8 cellular contexts compared by ENCODE assay signal in genomic region chr14:69574266-69574953, GRCh38. TPM values are rescaled to one million over a fixed set of nuclear protein-coding genes. Genes with fewer than 3 reads are reported as not detected.
DNase-seq lines count a peak whose midpoint lies in the region; ATAC-seq and TF ChIP-seq lines count a peak whose summit lies in the region.

CCDC177 (minus strand) TSS chr14:69574871; CDS start chr14:69573622, 1,249 bp downstream.

- CTCF ChIA-PET in CD4-positive, alpha-beta memory T cell (lab: Charles Lee; ENCODE audit: partially characterized antibody) = interaction anchor here (0.7 to 5.6 kb wide), 17 partner anchors 10 to 544 kb away, joined by 3 to 36 read pairs (median 4); no protein-coding TSS in a partner anchor

- intact Hi-C loops in CD4-positive, alpha-beta memory T cell (cut with micrococcal nuclease) = loop anchor here (1.0 to 2.0 kb wide), 4 partner anchors 99 to 712 kb away; no protein-coding TSS in a partner anchor

- ATAC-seq in activated T-helper 17 cell treated with anti-CD3 and anti-CD28 coated beads, Interleukin-2, amount 50 U/mL, for 72 hours (replicated peaks) = peak; percentile 86
- no peak for ATAC-seq in thoracic aorta (ENCODE audit: insufficient number of reproducible peaks, low FRiP score, low read depth)
- ATAC-seq in GM21528 (IDR thresholded peaks at IDR 0.05; ENCODE audit: low FRiP score, unreplicated experiment) = no peak

- peak; percentile 63 to 73 (median 65) for DNase-seq in CD4-positive, alpha-beta memory T cell
- DNase-seq in HS-27A (ENCODE audit: low read depth) = peak; percentile 26
- peak; percentile 34 for DNase-seq in OCI-M1 (lab: John Stamatoyannopoulos, UW)
- DNase-seq in fibroblast of the conjunctiva (ENCODE audit: low read depth) = peak; percentile 18
- DNase-seq in occipital lobe (lab: John Stamatoyannopoulos, UW) = peak; percentile 55
- DNase-seq in thoracic aorta (ENCODE audit: low spot score) = no peak

- no peaks in the 10 kb centered on the region for H3K9me3 Mint-ChIP-seq in CD4-positive, alpha-beta memory T cell
- H3K9me3 Mint-ChIP-seq in activated T-helper 17 cell treated with anti-CD3 and anti-CD28 coated beads, Interleukin-2, amount 50 U/mL, for 72 hours = no peaks in the 10 kb centered on the region

- peak within 1 kb of the TSS in 1 of 2 donors; percentile 48 for H3K4me3 ChIP-seq in CD4-positive, alpha-beta memory T cell (ENCODE audit: low read length in 2 of 2)
- H3K4me3 ChIP-seq in thoracic aorta = peak within 1 kb of the TSS; percentile 61

- H3K9me3 ChIP-seq in CD4-positive, alpha-beta memory T cell (ENCODE audit: control insufficient read depth in 1 of 2, low read length in 2 of 2) = no peaks in the 10 kb centered on the region
- H3K9me3 ChIP-seq in thoracic aorta = no peaks in the 10 kb centered on the region

- TF ChIP-seq CTCF in thoracic aorta (IDR thresholded peaks at IDR 0.05) = peak; percentile 67

- POLR2A ChIA-PET in CD4-positive, alpha-beta memory T cell (lab: Charles Lee; ENCODE audit: partially characterized antibody) = interaction anchor here (0.6 to 0.7 kb wide), 2 partner anchors 142 to 423 kb away, joined by 3 read pairs; no protein-coding TSS in a partner anchor

- H3K4me3 Mint-ChIP-seq in CD4-positive, alpha-beta memory T cell = peak within 1 kb of the TSS; percentile 83 to 95 (median 90)
- H3K4me3 Mint-ChIP-seq in activated T-helper 17 cell treated with anti-CD3 and anti-CD28 coated beads, Interleukin-2, amount 50 U/mL, for 72 hours = peak within 1 kb of the TSS; percentile 83

- H3K36me3 ChIP-seq in CD4-positive, alpha-beta memory T cell (ENCODE audit: insufficient read depth, low read length) = no peaks in the 10 kb centered on the region
- no peaks in the 10 kb centered on the region for H3K36me3 ChIP-seq in thoracic aorta

- peaks cover 36% of the 10 kb centered on the region in 2 donors for H3K27me3 Mint-ChIP-seq in CD4-positive, alpha-beta memory T cell
- peaks cover 37% of the 10 kb centered on the region for H3K27me3 Mint-ChIP-seq in activated T-helper 17 cell treated with anti-CD3 and anti-CD28 coated beads, Interleukin-2, amount 50 U/mL, for 72 hours

- peaks cover 13% of the 10 kb centered on the region for H3K4me1 ChIP-seq in CD4-positive, alpha-beta memory T cell (ENCODE audit: insufficient read depth, low read length)
- H3K4me1 ChIP-seq in thoracic aorta (ENCODE audit: control insufficient read depth in 1 of 2, low read depth in 2 of 2) = peaks cover 21 to 33% of the 10 kb centered on the region in 2 donors

- H3K27ac ChIP-seq in CD4-positive, alpha-beta memory T cell (ENCODE audit: low read depth, low read length) = no peak within 1 kb of the TSS
- H3K27ac ChIP-seq in thoracic aorta = no peak within 1 kb of the TSS

- peak within 1 kb of the TSS in 1 of 7 donors; percentile 61 for H3K27ac Mint-ChIP-seq in CD4-positive, alpha-beta memory T cell
- no peak within 1 kb of the TSS for H3K27ac Mint-ChIP-seq in activated T-helper 17 cell treated with anti-CD3 and anti-CD28 coated beads, Interleukin-2, amount 50 U/mL, for 72 hours

- peaks cover 6 to 29% (median 11%) of the 10 kb centered on the region in 4 donors for H3K4me1 Mint-ChIP-seq in CD4-positive, alpha-beta memory T cell
- peaks cover 5% of the 10 kb centered on the region for H3K4me1 Mint-ChIP-seq in activated T-helper 17 cell treated with anti-CD3 and anti-CD28 coated beads, Interleukin-2, amount 50 U/mL, for 72 hours

- peaks cover 23% of the 10 kb centered on the region for H3K27me3 ChIP-seq in CD4-positive, alpha-beta memory T cell (ENCODE audit: insufficient read depth, low read length)
- H3K27me3 ChIP-seq in thoracic aorta (replicated peaks; ENCODE audit: insufficient read depth) = no peaks in the 10 kb centered on the region

- H3K36me3 Mint-ChIP-seq in CD4-positive, alpha-beta memory T cell = peaks cover 0 to 2% of the 10 kb centered on the region in 2 donors
- H3K36me3 Mint-ChIP-seq in activated T-helper 17 cell treated with anti-CD3 and anti-CD28 coated beads, Interleukin-2, amount 50 U/mL, for 72 hours (ENCODE audit: low read depth) = peaks cover 5% of the 10 kb centered on the region

RNA-seq across cellular contexts. Expression of gene CCDC177, which starts in this region (rescaled TPM):
- not detected for total RNA-seq in CD4-positive, alpha-beta memory T cell
- not detected for polyA plus RNA-seq in CD4-positive, alpha-beta memory T cell
- not detected for total RNA-seq in activated T-helper 17 cell treated with anti-CD3 and anti-CD28 coated beads, Interleukin-2, amount 50 U/mL, for 72 hours
- 6.9 TPM for total RNA-seq in occipital lobe
- not detected for total RNA-seq in thoracic aorta

Comparison
In these comparisons a context has a peak if more than half of its experiments do, and no peak if none do; other contexts are left out.
1. Peak in DNase-seq in CD4-positive, alpha-beta memory T cell; RNA of the gene not detected or under 1 TPM.
2. Peak in ATAC-seq in activated T-helper 17 cell treated with anti-CD3 and anti-CD28 coated beads, Interleukin-2, amount 50 U/mL, for 72 hours; RNA of the gene not detected or under 1 TPM.